ENCODE assay signal across 14 cellular contexts in genomic region chr5:38532165-38532669, GRCh38. TPM values are rescaled to one million over a fixed set of nuclear protein-coding genes. Genes with fewer than 3 reads are reported as not detected.
A peak's percentile ranks its signal among the peaks of the same experiment; 100 is the strongest.
DNase-seq lines count a peak whose midpoint lies in the region; ATAC-seq and TF ChIP-seq lines count a peak whose summit lies in the region.
"Had no signal": no experiment of that assay in that cellular context is flagged by ENCODE, and none has a peak within 500 bp of the region (broad histone marks: within the 10 kb centered on the region; RNA-seq: fewer than 3 reads in every experiment).

No MANE protein-coding gene starts in this region.

- peaks cover 12% of the 10 kb centered on the region for H3K4me1 Mint-ChIP-seq in stimulated activated memory B cell treated with anti-CD40 and anti-IgM and Interleukin-4, amounts not matched to agents 10 μg/mL and 1 μg/mL and 100 μg/mL, for 72 hours
- H3K4me1 Mint-ChIP-seq in immature natural killer cell (no peaks in the 10 kb centered on the region), HFFc6 (ENCODE audit: low read depth) (no peaks in the 10 kb centered on the region)
- no peaks in the 10 kb centered on the region for H3K4me1 Mint-ChIP-seq in CD8-positive, alpha-beta memory T cell

- H3K27me3 ChIP-seq in CD8-positive, alpha-beta memory T cell (ENCODE audit: insufficient read depth, low read length, poor library complexity, severe bottlenecking), result no peaks in the 10 kb centered on the region
- H3K27me3 ChIP-seq: adrenal gland had no signal

- H3K9me3 ChIP-seq in CD8-positive, alpha-beta memory T cell (ENCODE audit: low read length), result no peaks in the 10 kb centered on the region
- H3K9me3 ChIP-seq: prostate gland, thoracic aorta had no signal

- no peaks in the 10 kb centered on the region for H3K9me3 Mint-ChIP-seq in stimulated activated memory B cell treated with anti-CD40 and anti-IgM and Interleukin-4, amounts not matched to agents 10 μg/mL and 1 μg/mL and 100 μg/mL, for 72 hours
- H3K9me3 Mint-ChIP-seq in immature natural killer cell, result no peaks in the 10 kb centered on the region
- H3K9me3 Mint-ChIP-seq in HFFc6, result no peaks in the 10 kb centered on the region
- H3K9me3 Mint-ChIP-seq in CD8-positive, alpha-beta memory T cell, result peaks cover 0 to 2% (median 0%) of the 10 kb centered on the region in 5 donors

- no peaks in the 10 kb centered on the region for H3K36me3 ChIP-seq in CD8-positive, alpha-beta memory T cell (ENCODE audit: insufficient read depth, low read length)
- H3K36me3 ChIP-seq: adrenal gland, prostate gland, thoracic aorta had no signal

- CTCF ChIA-PET in CD8-positive, alpha-beta memory T cell (lab: Charles Lee), result no interaction called here

- peak overlapping the region; percentile 36 for H3K27ac ChIP-seq in caudate nucleus (ENCODE audit: low read depth, low read length)
- H3K27ac ChIP-seq in CD8-positive, alpha-beta memory T cell (ENCODE audit: low read depth, low read length), result no peak overlapping the region
- H3K27ac ChIP-seq: thoracic aorta had no signal

- no peaks in the 10 kb centered on the region for H3K4me1 ChIP-seq in CD8-positive, alpha-beta memory T cell (ENCODE audit: insufficient read depth, low read length)

- intact Hi-C loops in Right ventricle myocardium inferior (cut with DNase I) (no loop called here), cardiac septum (cut with DNase I) (no loop called here)

- ATAC-seq in Right ventricle myocardium inferior (peak; percentile 50), left lobe of liver (peak; percentile 26)
- no peak for ATAC-seq in stimulated activated memory B cell treated with anti-CD40 and anti-IgM and Interleukin-4, amounts not matched to agents 10 μg/mL and 1 μg/mL and 100 μg/mL, for 72 hours
- ATAC-seq: HCT116 had no signal

- no peak overlapping the region for H3K4me3 Mint-ChIP-seq in stimulated activated memory B cell treated with anti-CD40 and anti-IgM and Interleukin-4, amounts not matched to agents 10 μg/mL and 1 μg/mL and 100 μg/mL, for 72 hours
- no peak overlapping the region for H3K4me3 Mint-ChIP-seq in immature natural killer cell
- no peak overlapping the region for H3K4me3 Mint-ChIP-seq in HFFc6
- H3K4me3 Mint-ChIP-seq in CD8-positive, alpha-beta memory T cell, result no peak overlapping the region

- TF ChIP-seq CTCF in HFFc6 (IDR thresholded peaks at IDR 0.05), result no peak

- H3K27me3 Mint-ChIP-seq in stimulated activated memory B cell treated with anti-CD40 and anti-IgM and Interleukin-4, amounts not matched to agents 10 μg/mL and 1 μg/mL and 100 μg/mL, for 72 hours, result peaks cover 14% of the 10 kb centered on the region
- H3K27me3 Mint-ChIP-seq in immature natural killer cell (ENCODE audit: low read depth in 3 of 3) (peaks cover 1 to 6% (median 2%) of the 10 kb centered on the region in 3 donors), HFFc6 (ENCODE audit: insufficient read depth) (no peaks in the 10 kb centered on the region; the same call in none of the 2 replicates)
- peaks cover 5 to 13% of the 10 kb centered on the region in 2 donors for H3K27me3 Mint-ChIP-seq in CD8-positive, alpha-beta memory T cell

- H3K36me3 Mint-ChIP-seq in stimulated activated memory B cell treated with anti-CD40 and anti-IgM and Interleukin-4, amounts not matched to agents 10 μg/mL and 1 μg/mL and 100 μg/mL, for 72 hours, result no peaks in the 10 kb centered on the region
- H3K36me3 Mint-ChIP-seq in immature natural killer cell (no peaks in the 10 kb centered on the region), HFFc6 (ENCODE audit: low read depth) (no peaks in the 10 kb centered on the region)
- H3K36me3 Mint-ChIP-seq in CD8-positive, alpha-beta memory T cell, result no peaks in the 10 kb centered on the region

- H3K4me3 ChIP-seq in CD8-positive, alpha-beta memory T cell (ENCODE audit: low read length), result no peak overlapping the region
- H3K4me3 ChIP-seq: adrenal gland, prostate gland, thoracic aorta had no signal

- POLR2A ChIA-PET in CD8-positive, alpha-beta memory T cell (lab: Charles Lee), result no interaction called here

- DNase-seq in Right ventricle myocardium inferior (ENCODE audit: missing footprints) (no peak), cardiac septum (ENCODE audit: low spot score) (no peak), caudate nucleus (lab: John Stamatoyannopoulos, UW) (peak in 9 of 61 donors; percentile 7 to 32 (median 27)), left lobe of liver (ENCODE audit: low spot score) (no peak), immature natural killer cell (no peak), HFFc6 (no peak)
- no peak for DNase-seq in CD8-positive, alpha-beta memory T cell
- DNase-seq: effector CD4-positive, alpha-beta T cell; mammary epithelial cell had no signal

- H3K27ac Mint-ChIP-seq in stimulated activated memory B cell treated with anti-CD40 and anti-IgM and Interleukin-4, amounts not matched to agents 10 μg/mL and 1 μg/mL and 100 μg/mL, for 72 hours, result no peak overlapping the region
- H3K27ac Mint-ChIP-seq in immature natural killer cell (no peak overlapping the region), HFFc6 (no peak overlapping the region)
- no peak overlapping the region for H3K27ac Mint-ChIP-seq in CD8-positive, alpha-beta memory T cell

RNA-seq across cellular contexts. Expression of gene LIFR, which starts 24.2 kb away (rescaled TPM):
- total RNA-seq in Right ventricle myocardium inferior (56.1 TPM), cardiac septum (30.9 TPM), left lobe of liver (21.9 TPM)
- not detected for polyA plus RNA-seq in immature natural killer cell
- 1 to 10 TPM; 4.7 to 7.1 (median 5.4) TPM for total RNA-seq in HFFc6 (2021; fragmentation: NEBNext Ultra II Directional; extraction: Animal tissue kit (Norgen Biotek cat#: 25700))
- not detected for total RNA-seq in CD8-positive, alpha-beta memory T cell
- polyA plus RNA-seq in CD8-positive, alpha-beta memory T cell, result not detected

Comparison
In these comparisons a context has a peak if more than half of its experiments do, and no peak if none do; other contexts are left out.
1. RNA of gene LIFR, which starts 24.2 kb away (total RNA-seq): 56.1 TPM in Right ventricle myocardium inferior (single experiment), 30.9 TPM in cardiac septum (single experiment), 21.9 TPM in left lobe of liver (single experiment) and 4.7 to 7.1 TPM in HFFc6; not detected in CD8-positive, alpha-beta memory T cell; every median in the first group is over 4 times any median in the second.